In the genomic region with DNA sequence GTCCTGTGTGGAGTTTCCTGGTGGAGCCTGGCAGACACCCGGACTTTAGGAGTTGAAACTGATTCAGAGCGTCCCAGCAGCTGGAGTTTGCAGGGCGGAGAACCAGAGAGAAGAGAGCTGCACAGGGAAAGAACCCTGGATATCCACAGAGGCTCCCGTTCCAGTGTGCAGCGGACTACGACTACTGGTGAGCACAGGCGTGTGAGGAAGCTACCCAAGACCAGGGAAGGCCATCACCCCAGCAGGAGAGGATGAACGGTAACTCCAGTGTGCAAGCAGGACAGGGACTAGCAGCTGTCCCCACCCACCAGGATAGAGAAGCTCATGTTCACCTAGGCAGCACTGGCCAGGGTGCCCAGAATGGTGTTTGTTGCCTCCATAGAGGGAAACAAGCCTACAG, we compare ENCODE assay signal across 1 cellular context.
TF ChIP-seq lines count a peak whose summit lies in the region.

No MANE protein-coding gene starts in this region.

TF ChIP-seq in GM12878, 131 proteins besides CTCF, POLR2A, EP300 and RAD21:
- TF ChIP-seq, protein P1, sequence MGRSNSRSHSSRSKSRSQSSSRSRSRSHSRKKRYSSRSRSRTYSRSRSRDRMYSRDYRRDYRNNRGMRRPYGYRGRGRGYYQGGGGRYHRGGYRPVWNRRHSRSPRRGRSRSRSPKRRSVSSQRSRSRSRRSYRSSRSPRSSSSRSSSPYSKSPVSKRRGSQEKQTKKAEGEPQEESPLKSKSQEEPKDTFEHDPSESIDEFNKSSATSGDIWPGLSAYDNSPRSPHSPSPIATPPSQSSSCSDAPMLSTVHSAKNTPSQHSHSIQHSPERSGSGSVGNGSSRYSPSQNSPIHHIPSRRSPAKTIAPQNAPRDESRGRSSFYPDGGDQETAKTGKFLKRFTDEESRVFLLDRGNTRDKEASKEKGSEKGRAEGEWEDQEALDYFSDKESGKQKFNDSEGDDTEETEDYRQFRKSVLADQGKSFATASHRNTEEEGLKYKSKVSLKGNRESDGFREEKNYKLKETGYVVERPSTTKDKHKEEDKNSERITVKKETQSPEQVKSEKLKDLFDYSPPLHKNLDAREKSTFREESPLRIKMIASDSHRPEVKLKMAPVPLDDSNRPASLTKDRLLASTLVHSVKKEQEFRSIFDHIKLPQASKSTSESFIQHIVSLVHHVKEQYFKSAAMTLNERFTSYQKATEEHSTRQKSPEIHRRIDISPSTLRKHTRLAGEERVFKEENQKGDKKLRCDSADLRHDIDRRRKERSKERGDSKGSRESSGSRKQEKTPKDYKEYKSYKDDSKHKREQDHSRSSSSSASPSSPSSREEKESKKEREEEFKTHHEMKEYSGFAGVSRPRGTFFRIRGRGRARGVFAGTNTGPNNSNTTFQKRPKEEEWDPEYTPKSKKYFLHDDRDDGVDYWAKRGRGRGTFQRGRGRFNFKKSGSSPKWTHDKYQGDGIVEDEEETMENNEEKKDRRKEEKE (IDR thresholded peaks at IDR 0.05) = no peak
- TF ChIP-seq SREBF2 (IDR thresholded peaks at IDR 0.05; ENCODE audit: low read length) (no peak), ZNF24 (IDR thresholded peaks at IDR 0.05) (no peak), KAT2A (conservative IDR thresholded peaks at IDR 0.05; ENCODE audit: control insufficient read depth, low read depth, low read length) (no peak), ZNF207 (IDR thresholded peaks at IDR 0.05; ENCODE audit: borderline replicate concordance) (no peak), HDGF (IDR thresholded peaks at IDR 0.05) (no peak), BHLHE40 (IDR thresholded peaks at IDR 0.05; ENCODE audit: borderline replicate concordance in 1 of 2, low read depth in 2 of 2, low read length in 1 of 2) (no peak), IKZF2 (IDR thresholded peaks at IDR 0.05) (no peak), MEF2B (IDR thresholded peaks at IDR 0.05; ENCODE audit: partially characterized antibody, poor library complexity, severe bottlenecking) (no peak), TCF7 (IDR thresholded peaks at IDR 0.05; ENCODE audit: borderline replicate concordance) (no peak), EGR1 (IDR thresholded peaks at IDR 0.05; ENCODE audit: borderline replicate concordance in 1 of 2, low read depth in 2 of 2, low read length in 2 of 2) (no peak), NRF1 (conservative IDR thresholded peaks at IDR 0.05; ENCODE audit: low read depth, low read length) (no peak)
- TF ChIP-seq, protein P2, sequence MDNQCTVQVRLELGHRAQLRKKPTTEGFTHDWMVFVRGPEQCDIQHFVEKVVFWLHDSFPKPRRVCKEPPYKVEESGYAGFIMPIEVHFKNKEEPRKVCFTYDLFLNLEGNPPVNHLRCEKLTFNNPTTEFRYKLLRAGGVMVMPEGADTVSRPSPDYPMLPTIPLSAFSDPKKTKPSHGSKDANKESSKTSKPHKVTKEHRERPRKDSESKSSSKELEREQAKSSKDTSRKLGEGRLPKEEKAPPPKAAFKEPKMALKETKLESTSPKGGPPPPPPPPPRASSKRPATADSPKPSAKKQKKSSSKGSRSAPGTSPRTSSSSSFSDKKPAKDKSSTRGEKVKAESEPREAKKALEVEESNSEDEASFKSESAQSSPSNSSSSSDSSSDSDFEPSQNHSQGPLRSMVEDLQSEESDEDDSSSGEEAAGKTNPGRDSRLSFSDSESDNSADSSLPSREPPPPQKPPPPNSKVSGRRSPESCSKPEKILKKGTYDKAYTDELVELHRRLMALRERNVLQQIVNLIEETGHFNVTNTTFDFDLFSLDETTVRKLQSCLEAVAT (IDR thresholded peaks at IDR 0.05) = no peak
- TF ChIP-seq, protein P3, sequence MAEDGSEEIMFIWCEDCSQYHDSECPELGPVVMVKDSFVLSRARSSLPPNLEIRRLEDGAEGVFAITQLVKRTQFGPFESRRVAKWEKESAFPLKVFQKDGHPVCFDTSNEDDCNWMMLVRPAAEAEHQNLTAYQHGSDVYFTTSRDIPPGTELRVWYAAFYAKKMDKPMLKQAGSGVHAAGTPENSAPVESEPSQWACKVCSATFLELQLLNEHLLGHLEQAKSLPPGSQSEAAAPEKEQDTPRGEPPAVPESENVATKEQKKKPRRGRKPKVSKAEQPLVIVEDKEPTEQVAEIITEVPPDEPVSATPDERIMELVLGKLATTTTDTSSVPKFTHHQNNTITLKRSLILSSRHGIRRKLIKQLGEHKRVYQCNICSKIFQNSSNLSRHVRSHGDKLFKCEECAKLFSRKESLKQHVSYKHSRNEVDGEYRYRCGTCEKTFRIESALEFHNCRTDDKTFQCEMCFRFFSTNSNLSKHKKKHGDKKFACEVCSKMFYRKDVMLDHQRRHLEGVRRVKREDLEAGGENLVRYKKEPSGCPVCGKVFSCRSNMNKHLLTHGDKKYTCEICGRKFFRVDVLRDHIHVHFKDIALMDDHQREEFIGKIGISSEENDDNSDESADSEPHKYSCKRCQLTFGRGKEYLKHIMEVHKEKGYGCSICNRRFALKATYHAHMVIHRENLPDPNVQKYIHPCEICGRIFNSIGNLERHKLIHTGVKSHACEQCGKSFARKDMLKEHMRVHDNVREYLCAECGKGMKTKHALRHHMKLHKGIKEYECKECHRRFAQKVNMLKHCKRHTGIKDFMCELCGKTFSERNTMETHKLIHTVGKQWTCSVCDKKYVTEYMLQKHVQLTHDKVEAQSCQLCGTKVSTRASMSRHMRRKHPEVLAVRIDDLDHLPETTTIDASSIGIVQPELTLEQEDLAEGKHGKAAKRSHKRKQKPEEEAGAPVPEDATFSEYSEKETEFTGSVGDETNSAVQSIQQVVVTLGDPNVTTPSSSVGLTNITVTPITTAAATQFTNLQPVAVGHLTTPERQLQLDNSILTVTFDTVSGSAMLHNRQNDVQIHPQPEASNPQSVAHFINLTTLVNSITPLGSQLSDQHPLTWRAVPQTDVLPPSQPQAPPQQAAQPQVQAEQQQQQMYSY (CRISPR knock-in tag; IDR thresholded peaks at IDR 0.05) = no peak
- TF ChIP-seq, protein P4, sequence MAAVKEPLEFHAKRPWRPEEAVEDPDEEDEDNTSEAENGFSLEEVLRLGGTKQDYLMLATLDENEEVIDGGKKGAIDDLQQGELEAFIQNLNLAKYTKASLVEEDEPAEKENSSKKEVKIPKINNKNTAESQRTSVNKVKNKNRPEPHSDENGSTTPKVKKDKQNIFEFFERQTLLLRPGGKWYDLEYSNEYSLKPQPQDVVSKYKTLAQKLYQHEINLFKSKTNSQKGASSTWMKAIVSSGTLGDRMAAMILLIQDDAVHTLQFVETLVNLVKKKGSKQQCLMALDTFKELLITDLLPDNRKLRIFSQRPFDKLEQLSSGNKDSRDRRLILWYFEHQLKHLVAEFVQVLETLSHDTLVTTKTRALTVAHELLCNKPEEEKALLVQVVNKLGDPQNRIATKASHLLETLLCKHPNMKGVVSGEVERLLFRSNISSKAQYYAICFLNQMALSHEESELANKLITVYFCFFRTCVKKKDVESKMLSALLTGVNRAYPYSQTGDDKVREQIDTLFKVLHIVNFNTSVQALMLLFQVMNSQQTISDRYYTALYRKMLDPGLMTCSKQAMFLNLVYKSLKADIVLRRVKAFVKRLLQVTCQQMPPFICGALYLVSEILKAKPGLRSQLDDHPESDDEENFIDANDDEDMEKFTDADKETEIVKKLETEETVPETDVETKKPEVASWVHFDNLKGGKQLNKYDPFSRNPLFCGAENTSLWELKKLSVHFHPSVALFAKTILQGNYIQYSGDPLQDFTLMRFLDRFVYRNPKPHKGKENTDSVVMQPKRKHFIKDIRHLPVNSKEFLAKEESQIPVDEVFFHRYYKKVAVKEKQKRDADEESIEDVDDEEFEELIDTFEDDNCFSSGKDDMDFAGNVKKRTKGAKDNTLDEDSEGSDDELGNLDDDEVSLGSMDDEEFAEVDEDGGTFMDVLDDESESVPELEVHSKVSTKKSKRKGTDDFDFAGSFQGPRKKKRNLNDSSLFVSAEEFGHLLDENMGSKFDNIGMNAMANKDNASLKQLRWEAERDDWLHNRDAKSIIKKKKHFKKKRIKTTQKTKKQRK (IDR thresholded peaks at IDR 0.05; ENCODE audit: low read depth, low read length) = no peak
